Comparison of ENCODE assay signal across 8 cellular contexts in genomic region chr1:203954293-203954692, GRCh38.
"Had no signal": no experiment of that assay in that cellular context is flagged by ENCODE, and none has a peak within 500 bp of the region (broad histone marks: within the 10 kb centered on the region; RNA-seq: fewer than 3 reads in every experiment).

No MANE protein-coding gene starts in this region.

- H3K4me3 Mint-ChIP-seq: H9 had no signal

- H3K27ac Mint-ChIP-seq: H9 had no signal

- DNase-seq: GM23248, GOT3, H9, HCEC 1CT, IMR-90, KG1 had no signal

- H2AFZ ChIP-seq: GM23248 had no signal

- H3K4me1 Mint-ChIP-seq: H9 had no signal

- H3K27ac ChIP-seq: GM23248 had no signal

- H3K9ac ChIP-seq: GM23248 had no signal

- FAIRE-seq: HTR-8/SVneo, K562 had no signal

- H3K4me3 ChIP-seq: GM23248, K562 had no signal
